8 cellular contexts compared by ENCODE assay signal in the genomic region with DNA sequence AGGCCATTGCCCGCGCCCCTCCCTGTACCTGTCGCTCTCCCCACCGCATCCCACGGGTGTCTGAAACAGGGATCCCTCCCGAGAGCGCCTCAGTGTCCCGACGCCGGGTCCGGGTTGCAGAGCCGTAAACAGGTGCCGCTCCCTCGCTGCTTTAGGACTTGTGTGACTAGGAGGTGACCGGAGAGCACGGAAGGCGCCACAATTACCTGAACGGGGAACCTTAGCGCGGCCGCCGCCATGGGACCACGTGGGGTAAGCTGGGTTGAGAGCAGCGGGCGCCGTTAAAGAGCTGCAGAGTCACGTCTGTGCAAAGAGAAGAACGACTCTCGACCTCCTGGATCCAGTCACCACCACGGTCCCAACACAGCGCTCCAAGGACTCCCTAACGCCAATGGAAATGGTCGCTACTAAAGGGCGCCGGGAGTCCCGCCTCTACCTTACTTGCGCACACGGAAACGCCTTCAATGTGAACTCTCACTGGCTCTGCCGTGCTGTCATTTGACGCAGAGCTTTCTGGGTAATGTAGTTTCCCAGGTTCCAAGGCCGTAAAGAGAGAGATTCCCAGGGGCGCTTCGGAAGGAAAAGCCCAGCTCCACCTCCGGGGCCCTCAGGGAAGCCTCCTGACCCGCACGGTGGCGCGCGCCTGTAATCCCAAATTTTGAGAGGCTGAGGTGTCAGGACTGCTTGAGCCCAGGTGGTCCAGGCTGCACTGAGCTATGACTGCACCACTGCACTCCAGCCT. TPM values are rescaled to one million over a fixed set of nuclear protein-coding genes. Genes with fewer than 3 reads are reported as not detected.
DNase-seq lines count a peak whose midpoint lies in the region; ATAC-seq and TF ChIP-seq lines count a peak whose summit lies in the region.

A gene (minus strand): TSS at position 409 of the 742 bp plus-strand sequence. CDS start 170 bp downstream, at position 239.

- H3K9me3 ChIP-seq in BLaER1 treated with 17β-estradiol and CSF1 and Interleukin-3, amounts not matched to agents 10 nM and 100 nM (replicated peaks in 1 of 11) = no peaks in the 10 kb centered on the region
- peaks cover 0 to 2% of the 10 kb centered on the region in 2 donors for H3K9me3 ChIP-seq in lung (ENCODE audit: control insufficient read depth in 2 of 2, insufficient read depth in 1 of 2, low read length in 1 of 2)

- H3K27ac ChIP-seq in BLaER1 treated with 17β-estradiol and CSF1 and Interleukin-3, amounts not matched to agents 10 nM and 100 nM = peak within 1 kb of the TSS; percentile 63 to 80 (median 71)
- H3K27ac ChIP-seq in lung (ENCODE audit: low read depth in 1 of 2, low read length in 1 of 2) = peak within 1 kb of the TSS; percentile 79 to 86

- peaks cover 44% of the 10 kb centered on the region for H3K4me1 Mint-ChIP-seq in activated CD8-positive, alpha-beta T cell treated with anti-CD3 and anti-CD28 coated beads for 36 hours (ENCODE audit: low read depth)

- no peaks in the 10 kb centered on the region for H3K27me3 Mint-ChIP-seq in activated CD8-positive, alpha-beta T cell treated with anti-CD3 and anti-CD28 coated beads for 36 hours

- H3K9me3 Mint-ChIP-seq in activated CD8-positive, alpha-beta T cell treated with anti-CD3 and anti-CD28 coated beads for 36 hours = no peaks in the 10 kb centered on the region

- H3K4me3 Mint-ChIP-seq in activated CD8-positive, alpha-beta T cell treated with anti-CD3 and anti-CD28 coated beads for 36 hours = peak within 1 kb of the TSS; percentile 94

- peaks cover 8 to 32% (median 19%) of the 10 kb centered on the region in 11 experiments for H3K36me3 ChIP-seq in BLaER1 treated with 17β-estradiol and CSF1 and Interleukin-3, amounts not matched to agents 10 nM and 100 nM
- H3K36me3 ChIP-seq in lung (ENCODE audit: control insufficient read depth in 2 of 2, insufficient read depth in 2 of 2, low read length in 2 of 2) = peaks cover 2 to 7% of the 10 kb centered on the region in 2 donors

- CTCF ChIA-PET in activated CD8-positive, alpha-beta T cell treated with anti-CD3 and anti-CD28 coated beads for 36 hours (lab: Charles Lee) = no interaction called here

- peak within 1 kb of the TSS; percentile 74 to 88 (median 84) for H3K9ac ChIP-seq in BLaER1 treated with 17β-estradiol and CSF1 and Interleukin-3, amounts not matched to agents 10 nM and 100 nM

- no peak for TF ChIP-seq CTCF in activated CD8-positive, alpha-beta T cell treated with anti-CD3 and anti-CD28 coated beads for 36 hours (IDR thresholded peaks at IDR 0.05)
- TF ChIP-seq CTCF in lung (IDR thresholded peaks at IDR 0.05; ENCODE audit: control extremely low read depth, extremely low read depth) = no peak

- H3K4me1 ChIP-seq in BLaER1 treated with 17β-estradiol and CSF1 and Interleukin-3, amounts not matched to agents 10 nM and 100 nM = peaks cover 39 to 48% (median 44%) of the 10 kb centered on the region in 10 experiments
- peaks cover 0 to 4% of the 10 kb centered on the region in 2 donors for H3K4me1 ChIP-seq in lung (ENCODE audit: control insufficient read depth in 2 of 2, insufficient read depth in 2 of 2, low read length in 2 of 2)

- ATAC-seq in GM19328 (IDR thresholded peaks at IDR 0.05; ENCODE audit: unreplicated experiment) (peak; percentile 47), HG03571 (IDR thresholded peaks at IDR 0.05; ENCODE audit: unreplicated experiment) (peak; percentile 71), lung (ENCODE audit: insufficient read depth, low FRiP score) (peak; percentile 88)
- ATAC-seq in activated CD8-positive, alpha-beta T cell treated with anti-CD3 and anti-CD28 coated beads for 36 hours = peak; percentile 80

- no peaks in the 10 kb centered on the region for H3K27me3 ChIP-seq in BLaER1 treated with 17β-estradiol and CSF1 and Interleukin-3, amounts not matched to agents 10 nM and 100 nM
- H3K27me3 ChIP-seq in lung (ENCODE audit: control insufficient read depth, insufficient read depth) = no peaks in the 10 kb centered on the region

- DNase-seq in NCI-H82 (lab: John Stamatoyannopoulos, UW) (peak; percentile 97), lung (ENCODE audit: low spot score) (peak; percentile 88)
- DNase-seq in activated CD8-positive, alpha-beta T cell treated with anti-CD3 and anti-CD28 coated beads for 36 hours = peak; percentile 86
- peak; percentile 76 for DNase-seq in effector CD4-positive, alpha-beta T cell
- peak; percentile 60 to 70 (median 67) for DNase-seq in stimulated activated CD4-positive, alpha-beta T cell treated with anti-CD3 and anti-CD28 coated beads, TNF-alpha, amount 100 ng/mL, for 24 hours (ENCODE audit: low read depth in 3 of 3)

- H3K36me3 Mint-ChIP-seq in activated CD8-positive, alpha-beta T cell treated with anti-CD3 and anti-CD28 coated beads for 36 hours (ENCODE audit: low read depth) = peaks cover 30% of the 10 kb centered on the region

- H3K4me3 ChIP-seq in BLaER1 treated with 17β-estradiol and CSF1 and Interleukin-3, amounts not matched to agents 10 nM and 100 nM = peak within 1 kb of the TSS; percentile 76 to 89 (median 84)
- H3K4me3 ChIP-seq in lung = peak within 1 kb of the TSS; percentile 82

- peak within 1 kb of the TSS; percentile 83 to 97 (median 92) for H3K4me2 ChIP-seq in BLaER1 treated with 17β-estradiol and CSF1 and Interleukin-3, amounts not matched to agents 10 nM and 100 nM

- peaks cover 0 to 25% (median 9%) of the 10 kb centered on the region in 11 experiments; a peak in 11 of 22 replicates for H4K20me1 ChIP-seq in BLaER1 treated with 17β-estradiol and CSF1 and Interleukin-3, amounts not matched to agents 10 nM and 100 nM

- intact Hi-C loops in activated CD8-positive, alpha-beta T cell treated with anti-CD3 and anti-CD28 coated beads for 36 hours (cut with micrococcal nuclease) = no loop called here

- H3K27ac Mint-ChIP-seq in activated CD8-positive, alpha-beta T cell treated with anti-CD3 and anti-CD28 coated beads for 36 hours = peak within 1 kb of the TSS; percentile 90

- WGBS in lung, 2 donors = 0% methylated on average over 50 of the region's 50 CpGs

- POLR2A ChIA-PET in activated CD8-positive, alpha-beta T cell treated with anti-CD3 and anti-CD28 coated beads for 36 hours (lab: Charles Lee) = interaction anchor here (0.6 to 1.6 kb wide), 5 partner anchors 11 to 144 kb away, joined by 3 to 6 read pairs (median 3); a partner anchor contains a TSS

RNA-seq across cellular contexts. Expression of the gene that starts here (rescaled TPM):
- 1 to 10 TPM; 6.5 to 6.7 TPM for total RNA-seq in activated CD8-positive, alpha-beta T cell treated with anti-CD3 and anti-CD28 coated beads for 36 hours
- total RNA-seq in lung = 10 to 100 TPM; 15.1 to 44.1 TPM
- 1 to 10 TPM; 5.9 to 7.2 TPM for polyA plus RNA-seq in lung

Comparison
In these comparisons a context has a peak if more than half of its experiments do, and no peak if none do; other contexts are left out.
1. Peak in every context shown above with its lines: DNase-seq, ATAC-seq, H3K4me3 ChIP-seq and H3K27ac ChIP-seq.